1 cellular context compared by ENCODE assay signal in the genomic region with DNA sequence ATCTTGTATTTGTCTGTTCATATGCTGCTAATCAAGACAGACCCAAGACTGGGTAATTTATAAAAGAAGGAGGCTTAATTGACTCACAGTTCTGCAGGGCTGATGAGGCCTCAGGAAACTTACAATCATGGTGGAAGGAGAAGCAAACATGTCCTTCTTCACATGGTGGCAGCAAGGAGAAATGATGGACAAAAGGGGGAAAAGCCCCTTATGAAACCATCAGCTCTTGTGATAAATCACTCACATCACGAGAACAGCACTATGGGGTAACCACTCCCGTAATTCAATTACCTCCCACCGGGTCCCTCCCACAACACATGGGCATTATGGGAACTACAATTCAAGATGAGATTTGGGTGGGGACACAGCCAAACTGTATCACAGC.
TF ChIP-seq lines count a peak whose summit lies in the region.
"Not testable (repeated sequence)": the region's sequence is repeated elsewhere in the genome, so short reads cannot be mapped to it uniquely, and the experiment has no call there.

No MANE protein-coding gene starts in this region.

TF ChIP-seq in HepG2, 621 proteins besides CTCF, POLR2A, EP300 and RAD21 (continued from another document and continues in another):
- TF ChIP-seq HINFP (CRISPR knock-in tag; IDR thresholded peaks at IDR 0.05; ENCODE audit: low read depth) (0 out of 2 replicates have a peak, but pooled peaks have one; percentile 41), ZNF383 (CRISPR knock-in tag; IDR thresholded peaks at IDR 0.05; ENCODE audit: borderline replicate concordance) (0 out of 2 replicates have a peak, but pooled peaks have one; percentile 87), HMGXB4 (CRISPR knock-in tag; IDR thresholded peaks at IDR 0.05; ENCODE audit: borderline replicate concordance in 1 of 2, low read depth in 1 of 2) (peak in 1 of 2 experiments; percentile 48; a peak in 1 of 4 replicates), NONO (CRISPR knock-in tag; conservative IDR thresholded peaks at IDR 0.05) (peak; percentile 59; the same call in 1 of the 2 replicates), ZFP82 (CRISPR knock-in tag; IDR thresholded peaks at IDR 0.05; ENCODE audit: borderline replicate concordance) (peak; percentile 33; the same call in 1 of the 2 replicates), XBP1 (CRISPR knock-in tag; IDR thresholded peaks at IDR 0.05) (peak; percentile 69; the same call in 1 of the 2 replicates), GTF3A (CRISPR knock-in tag; conservative IDR thresholded peaks at IDR 0.05) (0 out of 2 replicates have a peak, but pooled peaks have one; percentile 67), ZNF775 (CRISPR knock-in tag; IDR thresholded peaks at IDR 0.05; ENCODE audit: borderline replicate concordance) (0 out of 2 replicates have a peak, but pooled peaks have one; percentile 78), ZNF30 (CRISPR knock-in tag; IDR thresholded peaks at IDR 0.05) (peak; percentile 51; the same call in 1 of the 2 replicates), SALL2 (CRISPR knock-in tag; IDR thresholded peaks at IDR 0.05) (0 out of 2 replicates have a peak, but pooled peaks have one; percentile 55), ZNF343 (CRISPR knock-in tag; IDR thresholded peaks at IDR 0.05) (0 out of 2 replicates have a peak, but pooled peaks have one; percentile 60), EHMT2 (IDR thresholded peaks at IDR 0.05; ENCODE audit: borderline replicate concordance, low read depth, low read length) (0 out of 2 replicates have a peak, but pooled peaks have one; percentile 2), ZNF143 (CRISPR knock-in tag; IDR thresholded peaks at IDR 0.05) (0 out of 2 replicates have a peak, but pooled peaks have one; percentile 50), HOXA5 (CRISPR knock-in tag; IDR thresholded peaks at IDR 0.05) (0 out of 2 replicates have a peak, but pooled peaks have one; percentile 12), ZNF33A (CRISPR knock-in tag; IDR thresholded peaks at IDR 0.05; ENCODE audit: borderline replicate concordance) (0 out of 2 replicates have a peak, but pooled peaks have one; percentile 24), DPF2 (CRISPR knock-in tag; IDR thresholded peaks at IDR 0.05; ENCODE audit: borderline replicate concordance, low read depth) (0 out of 2 replicates have a peak, but pooled peaks have one; percentile 2), ZBTB10 (CRISPR knock-in tag; IDR thresholded peaks at IDR 0.05; ENCODE audit: borderline replicate concordance) (0 out of 2 replicates have a peak, but pooled peaks have one; percentile 19), E2F1 (CRISPR knock-in tag; IDR thresholded peaks at IDR 0.05) (peak; percentile 52), SATB2 (CRISPR knock-in tag; IDR thresholded peaks at IDR 0.05) (0 out of 2 replicates have a peak, but pooled peaks have one; percentile 3), NKX3-1 (CRISPR knock-in tag; IDR thresholded peaks at IDR 0.05) (0 out of 2 replicates have a peak, but pooled peaks have one; percentile 64), ELF4 (CRISPR knock-in tag; IDR thresholded peaks at IDR 0.05; ENCODE audit: borderline replicate concordance) (0 out of 2 replicates have a peak, but pooled peaks have one; percentile 33), ZBTB43 (CRISPR knock-in tag; conservative IDR thresholded peaks at IDR 0.05) (0 out of 2 replicates have a peak, but pooled peaks have one; percentile 1), ZNF556 (CRISPR knock-in tag; IDR thresholded peaks at IDR 0.05; ENCODE audit: borderline replicate concordance) (0 out of 2 replicates have a peak, but pooled peaks have one; percentile 27), ZNF230 (CRISPR knock-in tag; IDR thresholded peaks at IDR 0.05) (peak; percentile 85; the same call in 1 of the 2 replicates), ZSCAN5A (CRISPR knock-in tag; IDR thresholded peaks at IDR 0.05; ENCODE audit: borderline replicate concordance) (peak; percentile 99; the same call in 1 of the 2 replicates), ZNF484 (CRISPR knock-in tag; IDR thresholded peaks at IDR 0.05; ENCODE audit: borderline replicate concordance, low read depth) (0 out of 2 replicates have a peak, but pooled peaks have one; percentile 52)
- not testable (repeated sequence) for TF ChIP-seq NONO (IDR thresholded peaks at IDR 0.05)
- TF ChIP-seq, protein P1, sequence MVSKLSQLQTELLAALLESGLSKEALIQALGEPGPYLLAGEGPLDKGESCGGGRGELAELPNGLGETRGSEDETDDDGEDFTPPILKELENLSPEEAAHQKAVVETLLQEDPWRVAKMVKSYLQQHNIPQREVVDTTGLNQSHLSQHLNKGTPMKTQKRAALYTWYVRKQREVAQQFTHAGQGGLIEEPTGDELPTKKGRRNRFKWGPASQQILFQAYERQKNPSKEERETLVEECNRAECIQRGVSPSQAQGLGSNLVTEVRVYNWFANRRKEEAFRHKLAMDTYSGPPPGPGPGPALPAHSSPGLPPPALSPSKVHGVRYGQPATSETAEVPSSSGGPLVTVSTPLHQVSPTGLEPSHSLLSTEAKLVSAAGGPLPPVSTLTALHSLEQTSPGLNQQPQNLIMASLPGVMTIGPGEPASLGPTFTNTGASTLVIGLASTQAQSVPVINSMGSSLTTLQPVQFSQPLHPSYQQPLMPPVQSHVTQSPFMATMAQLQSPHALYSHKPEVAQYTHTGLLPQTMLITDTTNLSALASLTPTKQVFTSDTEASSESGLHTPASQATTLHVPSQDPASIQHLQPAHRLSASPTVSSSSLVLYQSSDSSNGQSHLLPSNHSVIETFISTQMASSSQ (IDR thresholded peaks at IDR 0.05; ENCODE audit: low read depth): not testable (repeated sequence)
- TF ChIP-seq, protein P1 (CRISPR knock-in tag; IDR thresholded peaks at IDR 0.05; ENCODE audit: borderline replicate concordance): 0 out of 2 replicates have a peak, but pooled peaks have one; percentile 7
- TF ChIP-seq, protein P2, sequence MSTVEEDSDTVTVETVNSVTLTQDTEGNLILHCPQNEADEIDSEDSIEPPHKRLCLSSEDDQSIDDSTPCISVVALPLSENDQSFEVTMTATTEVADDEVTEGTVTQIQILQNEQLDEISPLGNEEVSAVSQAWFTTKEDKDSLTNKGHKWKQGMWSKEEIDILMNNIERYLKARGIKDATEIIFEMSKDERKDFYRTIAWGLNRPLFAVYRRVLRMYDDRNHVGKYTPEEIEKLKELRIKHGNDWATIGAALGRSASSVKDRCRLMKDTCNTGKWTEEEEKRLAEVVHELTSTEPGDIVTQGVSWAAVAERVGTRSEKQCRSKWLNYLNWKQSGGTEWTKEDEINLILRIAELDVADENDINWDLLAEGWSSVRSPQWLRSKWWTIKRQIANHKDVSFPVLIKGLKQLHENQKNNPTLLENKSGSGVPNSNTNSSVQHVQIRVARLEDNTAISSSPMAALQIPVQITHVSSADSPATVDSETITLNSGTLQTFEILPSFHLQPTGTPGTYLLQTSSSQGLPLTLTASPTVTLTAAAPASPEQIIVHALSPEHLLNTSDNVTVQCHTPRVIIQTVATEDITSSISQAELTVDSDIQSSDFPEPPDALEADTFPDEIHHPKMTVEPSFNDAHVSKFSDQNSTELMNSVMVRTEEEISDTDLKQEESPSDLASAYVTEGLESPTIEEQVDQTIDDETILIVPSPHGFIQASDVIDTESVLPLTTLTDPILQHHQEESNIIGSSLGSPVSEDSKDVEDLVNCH (CRISPR knock-in tag; IDR thresholded peaks at IDR 0.05): 0 out of 2 replicates have a peak, but pooled peaks have one; percentile 70
- TF ChIP-seq, protein P3, sequence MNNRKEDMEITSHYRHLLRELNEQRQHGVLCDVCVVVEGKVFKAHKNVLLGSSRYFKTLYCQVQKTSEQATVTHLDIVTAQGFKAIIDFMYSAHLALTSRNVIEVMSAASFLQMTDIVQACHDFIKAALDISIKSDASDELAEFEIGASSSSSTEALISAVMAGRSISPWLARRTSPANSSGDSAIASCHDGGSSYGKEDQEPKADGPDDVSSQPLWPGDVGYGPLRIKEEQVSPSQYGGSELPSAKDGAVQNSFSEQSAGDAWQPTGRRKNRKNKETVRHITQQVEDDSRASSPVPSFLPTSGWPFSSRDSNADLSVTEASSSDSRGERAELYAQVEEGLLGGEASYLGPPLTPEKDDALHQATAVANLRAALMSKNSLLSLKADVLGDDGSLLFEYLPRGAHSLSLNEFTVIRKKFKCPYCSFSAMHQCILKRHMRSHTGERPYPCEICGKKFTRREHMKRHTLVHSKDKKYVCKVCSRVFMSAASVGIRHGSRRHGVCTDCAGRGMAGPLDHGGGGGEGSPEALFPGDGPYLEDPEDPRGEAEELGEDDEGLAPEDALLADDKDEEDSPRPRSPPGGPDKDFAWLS (CRISPR knock-in tag; IDR thresholded peaks at IDR 0.05; ENCODE audit: borderline replicate concordance): 0 out of 2 replicates have a peak, but pooled peaks have one; percentile 58
